ENCODE assay signal across 16 cellular contexts in genomic region chr20:51960004-51960403, GRCh38.
"Had no signal": no experiment of that assay in that cellular context is flagged by ENCODE, and none has a peak within 500 bp of the region (broad histone marks: within the 10 kb centered on the region; RNA-seq: fewer than 3 reads in every experiment).

No MANE protein-coding gene starts in this region.

- H2AFZ ChIP-seq: parathyroid adenoma had no signal

- ATAC-seq: activated CD4-positive, CD25-positive, alpha-beta regulatory T cell treated with anti-CD3 and anti-CD28 coated beads, Interleukin-2, amount 50 U/mL, for 24 hours; activated CD8-positive, alpha-beta memory T cell treated with anti-CD3 and anti-CD28 coated beads, Interleukin-2, amount 10 ng/mL, durations not matched to agents 7 days and 5 days; activated T-cell treated with anti-CD3 and anti-CD28 coated beads, Interleukin-2, amount 50 U/mL, for 72 hours; foreskin keratinocyte; left lobe of liver; T-helper 17 cell had no signal

- H3K9me3 ChIP-seq: thyroid gland, vagina had no signal

- H3K36me3 ChIP-seq: thyroid gland, vagina had no signal

- DNase-seq: activated CD4-positive, alpha-beta T cell treated with anti-CD3 and anti-CD28 coated beads, Interleukin-2, amount 50 U/mL, for 4 hours; activated CD8-positive, alpha-beta memory T cell treated with anti-CD3 and anti-CD28 coated beads, Interleukin-2, amount 10 ng/mL, durations not matched to agents 7 days and 5 days; activated gamma-delta T cell treated with Interleukin-2 at 50 U/mL for 16 hours; activated naive CD8-positive, alpha-beta T cell treated with anti-CD3 and anti-CD28 coated beads, Interleukin-2, amount 10 ng/mL, durations not matched to agents 7 days and 5 days; activated T-cell treated with anti-CD3 and anti-CD28 coated beads, Interleukin-2, amount 50 U/mL, for 72 hours; anterior cingulate cortex; foreskin keratinocyte; mammary epithelial cell; retina; stimulated activated CD4-positive, alpha-beta T cell treated with anti-CD3 and anti-CD28 coated beads, Interleukin-4, amount 100 ng/mL, for 4 hours; T-helper 17 cell; thyroid gland had no signal

- H3K9ac ChIP-seq: parathyroid adenoma had no signal

- H3K27me3 ChIP-seq: foreskin keratinocyte, thyroid gland, vagina had no signal

- H3K4me1 ChIP-seq: parathyroid adenoma, thyroid gland, vagina had no signal

- H3K4me3 ChIP-seq: thyroid gland, vagina had no signal

- H3K27ac ChIP-seq: foreskin keratinocyte, parathyroid adenoma, thyroid gland, vagina had no signal
